Comparison of ENCODE assay signal across 16 cellular contexts in the genomic region with DNA sequence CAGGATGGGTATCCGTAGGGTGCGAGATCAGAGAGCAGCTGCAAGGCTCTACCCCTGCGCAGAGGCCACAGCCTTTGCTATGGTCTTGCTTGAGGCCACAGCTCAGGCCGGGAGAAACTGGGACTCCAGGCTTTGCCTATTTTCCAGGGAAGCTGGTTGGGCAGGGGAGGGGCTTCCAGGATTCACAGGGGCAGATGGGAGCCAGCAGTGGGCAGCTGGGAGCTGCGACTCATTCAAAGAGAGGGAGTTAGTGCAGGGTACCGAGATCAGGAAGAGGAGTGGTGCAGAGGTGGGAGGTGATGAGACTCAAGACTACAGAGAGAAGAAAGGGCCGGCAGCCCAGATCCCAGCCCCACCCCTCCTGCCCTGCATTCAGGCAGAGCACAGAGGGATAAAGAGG. TPM values are rescaled to one million over a fixed set of nuclear protein-coding genes. Genes with fewer than 3 reads are reported as not detected.
DNase-seq lines count a peak whose midpoint lies in the region; ATAC-seq and TF ChIP-seq lines count a peak whose summit lies in the region.
"Had no signal": no experiment of that assay in that cellular context is flagged by ENCODE, and none has a peak within 500 bp of the region (broad histone marks: within the 10 kb centered on the region; RNA-seq: fewer than 3 reads in every experiment).

No MANE protein-coding gene starts in this region.

- no peaks in the 10 kb centered on the region for H3K9me2 ChIP-seq in HCT116 (ENCODE audit: insufficient read depth)
- no peaks in the 10 kb centered on the region for H3K9me2 ChIP-seq in OCI-LY7 (ENCODE audit: insufficient read depth, low read length)

- H3K36me3 ChIP-seq in HCT116 (ENCODE audit: control insufficient read depth in 1 of 2, insufficient read depth in 2 of 2, low read length in 2 of 2) (peaks cover 13 to 21% of the 10 kb centered on the region in 2 experiments; a peak in 3 of 4 replicates), OCI-LY7 (ENCODE audit: insufficient read depth, low read length) (peaks cover 20% of the 10 kb centered on the region)

- TF ChIP-seq CTCF in HCT116 (IDR thresholded peaks at IDR 0.05 in 2 of 3, conservative IDR thresholded peaks at IDR 0.05 in 1 of 3; ENCODE audit: borderline replicate concordance in 1 of 3, insufficient read depth in 1 of 3, low read depth in 2 of 3, low read length in 2 of 3) (no peak), natural killer cell (IDR thresholded peaks at IDR 0.05) (no peak), OCI-LY7 (conservative IDR thresholded peaks at IDR 0.05; ENCODE audit: low read length) (no peak)

- H3K9ac ChIP-seq in HCT116 (ENCODE audit: low read length): no peak overlapping the region

- no peak for TF ChIP-seq RAD21 in HCT116 (IDR thresholded peaks at IDR 0.05; ENCODE audit: low read depth)

- H2AFZ ChIP-seq in HCT116 (ENCODE audit: low read depth, low read length, poor library complexity, severe bottlenecking): no peak overlapping the region
- no peak overlapping the region for H2AFZ ChIP-seq in OCI-LY7 (ENCODE audit: low read length)

- DNase-seq in DMS 273 (lab: John Stamatoyannopoulos, UW; ENCODE audit: unreplicated experiment) (peak; percentile 43), DMS 273 treated with DMSO at 0.1 percent for 48 hours (lab: John Stamatoyannopoulos, UW) (no peak), HCT116 (ENCODE audit: low read depth, low spot score) (no peak), natural killer cell (no peak), NCI-H524 treated with DMSO at 0.1 percent for 48 hours (lab: John Stamatoyannopoulos, UW) (no peak), OCI-LY7 (ENCODE audit: low spot score) (no peak)
- no peak for DNase-seq in activated naive CD8-positive, alpha-beta T cell treated with anti-CD3 and anti-CD28 coated beads, Interleukin-2, amount 50 U/mL, for 24 hours
- DNase-seq: activated gamma-delta T cell treated with Interleukin-2 at 50 U/mL for 16 hours; hippocampal formation; mesenchymal stem cell; NCI-H1436; Right ventricle myocardium superior; stimulated activated CD4-positive, alpha-beta T cell treated with anti-CD3 and anti-CD28 coated beads, Interleukin-4, amount 100 ng/mL, for 4 hours had no signal

- no peaks in the 10 kb centered on the region for H3K27me3 Mint-ChIP-seq in activated naive CD8-positive, alpha-beta T cell treated with anti-CD3 and anti-CD28 coated beads, Interleukin-2, amount 50 U/mL, for 24 hours
- no peaks in the 10 kb centered on the region for H3K27me3 Mint-ChIP-seq in natural killer cell (ENCODE audit: low read depth in 2 of 2)

- H3K9me3 Mint-ChIP-seq in activated naive CD8-positive, alpha-beta T cell treated with anti-CD3 and anti-CD28 coated beads, Interleukin-2, amount 50 U/mL, for 24 hours: no peaks in the 10 kb centered on the region
- H3K9me3 Mint-ChIP-seq in natural killer cell: no peaks in the 10 kb centered on the region

- H4K20me1 ChIP-seq in HCT116 (ENCODE audit: insufficient read depth): no peaks in the 10 kb centered on the region
- no peaks in the 10 kb centered on the region for H4K20me1 ChIP-seq in OCI-LY7 (ENCODE audit: insufficient read depth, low read length)

- TF ChIP-seq POLR2A in HCT116 (IDR thresholded peaks at IDR 0.05; ENCODE audit: borderline replicate concordance, extremely low read depth, insufficient read depth, insufficient read length): no peak

- CTCF ChIA-PET in HCT116 (lab: Charles Lee) (no interaction called here), OCI-LY7 (lab: Charles Lee; ENCODE audit: unreplicated experiment) (no interaction called here)

- peak overlapping the region; percentile 67 for H3K27ac Mint-ChIP-seq in activated naive CD8-positive, alpha-beta T cell treated with anti-CD3 and anti-CD28 coated beads, Interleukin-2, amount 50 U/mL, for 24 hours
- peak overlapping the region; percentile 84 to 88 for H3K27ac Mint-ChIP-seq in natural killer cell

- H3K36me3 Mint-ChIP-seq in activated naive CD8-positive, alpha-beta T cell treated with anti-CD3 and anti-CD28 coated beads, Interleukin-2, amount 50 U/mL, for 24 hours (ENCODE audit: low read depth): peaks cover 61% of the 10 kb centered on the region
- peaks cover 5% of the 10 kb centered on the region for H3K36me3 Mint-ChIP-seq in natural killer cell

- no peak overlapping the region for H3K4me3 Mint-ChIP-seq in activated naive CD8-positive, alpha-beta T cell treated with anti-CD3 and anti-CD28 coated beads, Interleukin-2, amount 50 U/mL, for 24 hours
- no peak overlapping the region for H3K4me3 Mint-ChIP-seq in natural killer cell

- BruUV-seq in HCT116 (replicated peaks; lab: Mats Ljungman, UMichigan): TSS peak; percentile 14
- BruUV-seq in OCI-LY7 (replicated peaks; lab: Mats Ljungman, UMichigan): no TSS peak

- H3K9me3 ChIP-seq in HCT116 (ENCODE audit: control insufficient read depth in 1 of 2, insufficient read depth in 1 of 2, low read depth in 1 of 2, low read length in 2 of 2) (no peaks in the 10 kb centered on the region), OCI-LY7 (ENCODE audit: low read length) (no peaks in the 10 kb centered on the region)
- H3K9me3 ChIP-seq: suprapubic skin had no signal

- intact Hi-C loops in HCT116 (cut with micrococcal nuclease) (no loop called here), natural killer cell (cut with micrococcal nuclease) (no loop called here), OCI-LY7 (cut with micrococcal nuclease; ENCODE audit: unreplicated experiment) (no loop called here)

- no peak overlapping the region for H3K27ac ChIP-seq in HCT116 (ENCODE audit: low read depth, low read length)
- no peak overlapping the region for H3K27ac ChIP-seq in OCI-LY7 (ENCODE audit: low read depth, low read length, poor library complexity, severe bottlenecking)
- H3K27ac ChIP-seq: 22Rv1, suprapubic skin had no signal

- no peak for ATAC-seq in HCT116
- ATAC-seq in activated naive CD8-positive, alpha-beta T cell treated with anti-CD3 and anti-CD28 coated beads, Interleukin-2, amount 50 U/mL, for 24 hours: no peak
- ATAC-seq in natural killer cell: peak in 2 of 3 donors; percentile 2 to 6
- no peak for ATAC-seq in HG03135 (IDR thresholded peaks at IDR 0.05; ENCODE audit: unreplicated experiment)

- H3K27me3 ChIP-seq in HCT116 (ENCODE audit: insufficient read depth, low read length): no peaks in the 10 kb centered on the region
- H3K27me3 ChIP-seq: suprapubic skin had no signal

- H3K79me2 ChIP-seq in HCT116 (ENCODE audit: insufficient read depth, low read length) (no peaks in the 10 kb centered on the region), OCI-LY7 (ENCODE audit: insufficient read depth, low read depth, low read length) (no peaks in the 10 kb centered on the region)

- H3K4me2 ChIP-seq in HCT116 (ENCODE audit: low read length): no peak overlapping the region
- no peak overlapping the region for H3K4me2 ChIP-seq in OCI-LY7 (ENCODE audit: low read length)

- H3K4me1 ChIP-seq in HCT116 (ENCODE audit: control insufficient read depth in 1 of 2, insufficient read depth in 2 of 2, low read length in 2 of 2) (no peaks in the 10 kb centered on the region), OCI-LY7 (ENCODE audit: insufficient read depth, low read length, poor library complexity, severe bottlenecking) (no peaks in the 10 kb centered on the region)
- H3K4me1 ChIP-seq: suprapubic skin had no signal

- RAD21 ChIA-PET in HCT116 (lab: Charles Lee; ENCODE audit: low non-redundant PET in 1 of 2, low total read pairs in 2 of 2, uncharacterized antibody in 2 of 2, unreplicated experiment in 2 of 2): interaction anchor here in 1 of 2 experiments (0.5 kb wide), 1 partner anchor 31 kb away, joined by 3 read pairs; no protein-coding TSS in a partner anchor

- POLR2A ChIA-PET in HCT116 (lab: Charles Lee): no interaction called here
- POLR2A ChIA-PET in OCI-LY7 (lab: Charles Lee): interaction anchor here (0.8 kb wide), 1 partner anchor 12 kb away, joined by 3 read pairs; no protein-coding TSS in a partner anchor

- no peak overlapping the region for H3K4me3 ChIP-seq in HCT116 (replicated peaks in 1 of 2; ENCODE audit: low read depth in 1 of 2, low read length in 2 of 2)
- no peak overlapping the region for H3K4me3 ChIP-seq in OCI-LY7 (ENCODE audit: low read depth, low read length, poor library complexity, severe bottlenecking)
- H3K4me3 ChIP-seq: suprapubic skin had no signal

- H3K4me1 Mint-ChIP-seq in activated naive CD8-positive, alpha-beta T cell treated with anti-CD3 and anti-CD28 coated beads, Interleukin-2, amount 50 U/mL, for 24 hours: peaks cover 47% of the 10 kb centered on the region
- peaks cover 32 to 52% of the 10 kb centered on the region in 2 donors for H3K4me1 Mint-ChIP-seq in natural killer cell

TF ChIP-seq in HCT116, 20 proteins besides CTCF, POLR2A, EP300 and RAD21:
- TF ChIP-seq TCF7L2 (IDR thresholded peaks at IDR 0.05; ENCODE audit: borderline replicate concordance, extremely low read depth, insufficient read depth, insufficient read length): no peak
- TF ChIP-seq POLR2AphosphoS5 (IDR thresholded peaks at IDR 0.05; ENCODE audit: low read depth, low read length): no peak
- TF ChIP-seq EZH2 (IDR thresholded peaks at IDR 0.05): no peak
- TF ChIP-seq SRF (IDR thresholded peaks at IDR 0.05; ENCODE audit: low read depth): no peak
- TF ChIP-seq FOSL1 (IDR thresholded peaks at IDR 0.05; ENCODE audit: low read depth): no peak
- TF ChIP-seq ZFX (IDR thresholded peaks at IDR 0.05): no peak
- TF ChIP-seq SIN3A (IDR thresholded peaks at IDR 0.05; ENCODE audit: low read depth): no peak
- TF ChIP-seq YY1 (IDR thresholded peaks at IDR 0.05; ENCODE audit: extremely low read depth, insufficient replicate concordance, low read depth, low read length): no peak
- no peak for TF ChIP-seq CEBPB (IDR thresholded peaks at IDR 0.05; ENCODE audit: low read depth)
- TF ChIP-seq JUND (IDR thresholded peaks at IDR 0.05): no peak
- TF ChIP-seq ELF1 (IDR thresholded peaks at IDR 0.05; ENCODE audit: borderline replicate concordance, low read depth): no peak
- TF ChIP-seq EGR1 (IDR thresholded peaks at IDR 0.05; ENCODE audit: low read depth): no peak

RNA-seq across cellular contexts. Expression of gene ADGRE5, which starts 12.1 kb away (rescaled TPM):
- total RNA-seq in HCT116 (2021; ENCODE audit: unreplicated experiment) (98.1 TPM), natural killer cell (1,000 to 10,000 TPM; 1,036 to 1,703 (median 1,382) TPM), OCI-LY7 (2022) (47.5 and 48.7 TPM in 2 replicates)
- polyA plus RNA-seq in HCT116 (2012): 127 and 132 TPM in 2 replicates
- 12.5 and 13.8 TPM in 2 replicates for total RNA-seq in OCI-LY7 (2014; rRNA removed; shearing (Covaris generic))

RNA-seq across cellular contexts. Expression of gene DDX39A, which starts 25.8 kb away (rescaled TPM):
- total RNA-seq in HCT116 (2021; ENCODE audit: unreplicated experiment): 152 TPM
- polyA plus RNA-seq in HCT116 (2012): 164 and 169 TPM in 2 replicates
- 100 to 1,000 TPM; 397 to 569 (median 557) TPM for total RNA-seq in natural killer cell
- total RNA-seq in OCI-LY7 (2014; rRNA removed; shearing (Covaris generic)): 425 and 474 TPM in 2 replicates
- total RNA-seq in OCI-LY7 (2022): 294 and 316 TPM in 2 replicates

RNA-seq across cellular contexts. Expression of gene PKN1, which starts 39.8 kb away (rescaled TPM):
- total RNA-seq in HCT116 (2021; ENCODE audit: unreplicated experiment) (248 TPM), natural killer cell (100 to 1,000 TPM; 323 to 351 (median 350) TPM), OCI-LY7 (2022) (233 and 246 TPM in 2 replicates)
- polyA plus RNA-seq in HCT116 (2012): 238 and 241 TPM in 2 replicates
- total RNA-seq in OCI-LY7 (2014; rRNA removed; shearing (Covaris generic)): 117 and 125 TPM in 2 replicates

Comparison
In these comparisons a context has a peak if more than half of its experiments do, and no peak if none do; other contexts are left out.
1. ATAC-seq: peak in natural killer cell (2 of 3); none in HCT116 (single experiment), activated naive CD8-positive, alpha-beta T cell treated with anti-CD3 and anti-CD28 coated beads, Interleukin-2, amount 50 U/mL, for 24 hours (single experiment) and HG03135 (single experiment).
2. RNA of gene ADGRE5, which starts 12.1 kb away (total RNA-seq): 1,036 to 1,703 TPM in natural killer cell; 98.1 TPM in HCT116 (single experiment) and 12.5 to 48.7 TPM in OCI-LY7; every median in the first group is over 10 times any median in the second.